Comparison of ENCODE assay signal across 8 cellular contexts in the genomic region with DNA sequence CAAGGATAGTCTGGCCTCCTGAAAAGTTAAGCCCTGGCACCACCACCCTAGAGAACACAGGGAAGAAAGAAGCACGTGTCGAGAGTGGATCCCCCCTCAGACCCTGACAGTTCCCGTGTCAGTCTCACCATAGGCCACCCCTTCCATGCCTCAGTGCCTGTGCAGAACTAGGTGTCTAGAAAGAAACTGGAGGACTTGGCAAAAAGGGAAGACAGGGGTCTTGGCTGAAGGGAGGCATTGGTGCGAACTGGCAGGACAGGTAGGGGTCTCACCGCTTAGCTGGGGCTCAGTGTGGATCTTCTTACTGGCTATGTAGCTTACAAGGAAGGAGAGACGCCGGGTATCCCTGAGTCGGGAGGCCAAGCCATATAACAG. TPM values are rescaled to one million over a fixed set of nuclear protein-coding genes. Genes with fewer than 3 reads are reported as not detected.
DNase-seq lines count a peak whose midpoint lies in the region; ATAC-seq, FAIRE-seq and TF ChIP-seq lines count a peak whose summit lies in the region.

No MANE protein-coding gene starts in this region.

- H3K4me3 ChIP-seq in left ventricle myocardium inferior (peak overlapping the region; percentile 89), bronchial epithelial cell (ENCODE audit: low read depth, low read length) (peak overlapping the region; percentile 71), mononuclear cell (ENCODE audit: low read length) (peak overlapping the region; percentile 65), aorta (ENCODE audit: low read length in 2 of 2) (peak overlapping the region; percentile 38 to 64)

- H3K27me3 ChIP-seq in left ventricle myocardium inferior (ENCODE audit: low read depth) (no peaks in the 10 kb centered on the region), bronchial epithelial cell (ENCODE audit: control insufficient read depth, insufficient read depth, low read length) (no peaks in the 10 kb centered on the region), mononuclear cell (ENCODE audit: insufficient read depth, low read length) (no peaks in the 10 kb centered on the region), aorta (ENCODE audit: control insufficient read depth in 1 of 2, insufficient read depth in 2 of 2, low read length in 1 of 2) (no peaks in the 10 kb centered on the region)

- no peak for TF ChIP-seq CTCF in left ventricle myocardium inferior (IDR thresholded peaks at IDR 0.05; ENCODE audit: borderline replicate concordance)
- no peak for TF ChIP-seq CTCF in bronchial epithelial cell (IDR thresholded peaks at IDR 0.05; ENCODE audit: insufficient read depth, low read length, severe bottlenecking)

- CTCF ChIA-PET in HEK293T (lab: Yijun Ruan, JAX), result interaction anchor here (0.5 to 1.3 kb wide), 2 partner anchors 10 to 13 kb away, joined by 4 to 6 read pairs; a partner anchor contains a TSS

- no peak for FAIRE-seq in bronchial epithelial cell (lab: Jason Lieb, UNC)

- peaks cover 33% of the 10 kb centered on the region for H3K4me1 ChIP-seq in left ventricle myocardium inferior
- peaks cover 24% of the 10 kb centered on the region for H3K4me1 ChIP-seq in mononuclear cell (ENCODE audit: insufficient read depth, low read length)
- no peaks in the 10 kb centered on the region for H3K4me1 ChIP-seq in aorta (ENCODE audit: control insufficient read depth in 1 of 2, insufficient read depth in 2 of 2, low read length in 2 of 2)

- no peaks in the 10 kb centered on the region for H3K9me3 ChIP-seq in left ventricle myocardium inferior (replicated peaks)
- H3K9me3 ChIP-seq in mononuclear cell (ENCODE audit: low read depth, low read length), result no peaks in the 10 kb centered on the region
- no peaks in the 10 kb centered on the region for H3K9me3 ChIP-seq in aorta (ENCODE audit: control insufficient read depth, low read length)

- 5% methylated on average over 8 of the region's 8 CpGs for WGBS in aorta, 2 donors

- intact Hi-C loops in left ventricle myocardium inferior (cut with micrococcal nuclease) (no loop called here), cardiac septum (cut with DNase I) (loop anchor here (2.0 kb wide), 2 partner anchors 17 to 29 kb away; a partner anchor contains a TSS), aorta (cut with DNase I) (no loop called here)

- DNase-seq in left ventricle myocardium inferior, result no peak
- no peak for DNase-seq in cardiac septum (ENCODE audit: low spot score)
- DNase-seq in bronchial epithelial cell (ENCODE audit: low read depth), result no peak
- no peak for DNase-seq in aorta
- no peak for DNase-seq in NCI-H2227 treated with DMSO at 0.1 percent for 48 hours (lab: John Stamatoyannopoulos, UW)
- no peak for DNase-seq in GOT3 (lab: John Stamatoyannopoulos, UW)
- no peak for DNase-seq in HEK293T (ENCODE audit: extremely low spot score)

- POLR2A ChIA-PET in HEK293T (lab: Yijun Ruan, JAX), result interaction anchor here (0.6 to 5.1 kb wide), 6 partner anchors 9 to 75 kb away, joined by 3 to 44 read pairs (median 6); a partner anchor contains a TSS

- ATAC-seq in aorta (ENCODE audit: low FRiP score), result no peak

- peak overlapping the region; percentile 96 for H3K27ac ChIP-seq in left ventricle myocardium inferior (replicated peaks)
- H3K27ac ChIP-seq in aorta (ENCODE audit: low read depth in 1 of 2, low read length in 2 of 2), result peak overlapping the region in 1 of 2 donors; percentile 64

- H3K36me3 ChIP-seq in left ventricle myocardium inferior (peaks cover 69% of the 10 kb centered on the region), bronchial epithelial cell (ENCODE audit: control insufficient read depth, insufficient read depth, low read length) (peaks cover 31% of the 10 kb centered on the region), aorta (ENCODE audit: control insufficient read depth in 1 of 2, insufficient read depth in 2 of 2, low read length in 1 of 2) (peaks cover 0 to 20% of the 10 kb centered on the region in 2 donors)

TF ChIP-seq in HEK293T, 16 proteins besides CTCF, POLR2A, EP300 and RAD21:
- no peak for TF ChIP-seq NFRKB (IDR thresholded peaks at IDR 0.05)
- TF ChIP-seq SP1 (IDR thresholded peaks at IDR 0.05), result no peak

RNA-seq across cellular contexts. Expression of a gene that starts 0.5 kb away (rescaled TPM):
- total RNA-seq in left ventricle myocardium inferior (203 TPM), cardiac septum (149 TPM), bronchial epithelial cell (138 and 232 TPM in 2 replicates), mononuclear cell (262 TPM), aorta (100 to 1,000 TPM; 127 to 164 TPM)
- 100 to 1,000 TPM; 142 to 267 TPM for polyA plus RNA-seq in aorta

RNA-seq across cellular contexts. Expression of a gene that starts 10.2 kb away (rescaled TPM):
- 58.8 TPM for total RNA-seq in left ventricle myocardium inferior
- total RNA-seq in cardiac septum, result 54.5 TPM
- 39.2 and 52.0 TPM in 2 replicates for total RNA-seq in bronchial epithelial cell
- total RNA-seq in mononuclear cell, result 143 TPM
- 100 to 1,000 TPM in 1 of 2 donors, 10 to 100 TPM in 1; 77.3 to 103 TPM for total RNA-seq in aorta
- 10 to 100 TPM in 1 of 2 donors, 1 to 10 TPM in 1; 8.3 to 66.9 TPM for polyA plus RNA-seq in aorta

RNA-seq across cellular contexts. Expression of a gene that starts 16.6 kb away (rescaled TPM):
- 62.5 TPM for total RNA-seq in left ventricle myocardium inferior
- total RNA-seq in cardiac septum, result 58.5 TPM
- 39.5 and 44.4 TPM in 2 replicates for total RNA-seq in bronchial epithelial cell
- total RNA-seq in mononuclear cell, result 21.5 TPM
- 10 to 100 TPM; 40.3 to 54.8 TPM for total RNA-seq in aorta
- 10 to 100 TPM; 22.7 to 31.0 TPM for polyA plus RNA-seq in aorta

RNA-seq across cellular contexts. Expression of a gene that starts 28.8 kb away (rescaled TPM):
- total RNA-seq in left ventricle myocardium inferior (772 TPM), cardiac septum (788 TPM), bronchial epithelial cell (174 and 189 TPM in 2 replicates), mononuclear cell (3.1 TPM), aorta (100 to 1,000 TPM; 362 to 707 TPM)
- 1,000 to 10,000 TPM in 1 of 2 donors, 100 to 1,000 TPM in 1; 200 to 1,923 TPM for polyA plus RNA-seq in aorta
